In the genomic region with DNA sequence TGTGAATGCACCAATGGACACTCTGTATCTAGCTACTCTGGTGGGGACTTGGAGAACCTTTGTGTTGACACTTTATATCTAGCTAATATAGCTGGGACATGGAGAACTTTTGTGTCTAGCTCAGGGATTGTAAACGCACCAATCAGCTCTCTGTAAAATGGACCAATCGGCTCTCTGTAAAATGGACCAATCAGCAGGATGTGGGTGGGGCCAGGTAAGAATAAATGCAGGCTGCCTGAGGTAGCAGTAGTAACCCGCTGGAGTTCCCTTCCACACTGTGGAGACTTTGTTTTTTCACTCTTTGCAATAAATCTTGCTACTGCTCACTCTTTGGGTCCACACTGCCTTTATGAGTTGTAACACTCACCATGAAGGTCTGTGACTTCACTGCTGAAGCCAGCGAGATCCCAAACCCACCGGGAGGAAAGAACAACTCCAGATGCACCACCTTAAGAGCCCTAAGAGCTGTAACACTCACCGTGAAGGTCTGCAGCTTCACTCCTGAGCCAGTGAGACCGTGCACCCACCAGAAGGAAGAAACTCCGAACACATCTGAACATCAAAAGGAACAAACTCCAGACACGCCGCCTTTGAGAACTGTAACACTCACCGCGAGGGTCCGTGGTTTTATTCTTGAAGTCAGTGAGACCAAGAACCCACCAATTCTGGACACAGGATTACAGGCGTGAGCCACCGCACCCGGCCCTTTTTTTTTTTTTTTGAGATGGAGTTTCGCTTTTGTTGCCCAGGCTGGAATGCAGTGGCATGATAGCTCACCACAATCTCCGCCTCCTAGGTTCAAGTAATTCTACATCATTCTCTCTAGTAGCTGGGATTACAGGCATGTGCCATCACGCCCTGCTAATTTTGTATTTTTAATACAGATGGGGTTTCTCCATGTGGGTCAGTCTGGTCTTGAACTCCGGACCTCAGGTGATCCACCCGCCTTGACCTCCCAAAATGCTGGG, we compare ENCODE assay signal across 8 cellular contexts. TPM values are rescaled to one million over a fixed set of nuclear protein-coding genes. Genes with fewer than 3 reads are reported as not detected.
DNase-seq lines count a peak whose midpoint lies in the region; ATAC-seq and TF ChIP-seq lines count a peak whose summit lies in the region.
"Not testable (repeated sequence)": the region's sequence is repeated elsewhere in the genome, so short reads cannot be mapped to it uniquely, and the experiment has no call there.

No MANE protein-coding gene starts in this region.

- intact Hi-C loops in A673 (cut with micrococcal nuclease; ENCODE audit: unreplicated experiment); IMR-90 (cut with micrococcal nuclease); Panc1 (cut with micrococcal nuclease; ENCODE audit: unreplicated experiment); activated B cell treated with CpG ODN at 0.5 μM for 24 hours (cut with micrococcal nuclease); activated naive CD4-positive, alpha-beta T cell treated with anti-CD3 and anti-CD28 coated beads for 36 hours (cut with micrococcal nuclease): not testable (repeated sequence)

- not testable (repeated sequence) for H3K56ac ChIP-seq in IMR-90 (ENCODE audit: extremely low read depth, insufficient read depth, low read length)

- H3K36me3 Mint-ChIP-seq in activated B cell treated with CpG ODN at 0.5 μM for 24 hours (ENCODE audit: low read depth); activated naive CD4-positive, alpha-beta T cell treated with anti-CD3 and anti-CD28 coated beads for 36 hours (ENCODE audit: low read depth); central memory CD8-positive, alpha-beta T cell (ENCODE audit: insufficient read depth); memory B cell: not testable (repeated sequence)

- H3K9ac ChIP-seq in IMR-90 (ENCODE audit: low read depth, low read length); trophoblast cell (ENCODE audit: low read length): not testable (repeated sequence)

- not testable (repeated sequence) for H3K4me2 ChIP-seq in IMR-90 (ENCODE audit: low read depth, low read length); trophoblast cell (ENCODE audit: low read length)

- DNase-seq in A673 (ENCODE audit: low spot score); IMR-90; Panc1 (ENCODE audit: low read depth, low spot score); activated B cell treated with CpG ODN at 0.5 μM for 24 hours; central memory CD8-positive, alpha-beta T cell (ENCODE audit: low spot score in 2 of 2); memory B cell (ENCODE audit: low spot score in 2 of 2); trophoblast cell: not testable (repeated sequence)
- DNase-seq in activated naive CD4-positive, alpha-beta T cell treated with anti-CD3 and anti-CD28 coated beads for 36 hours: peak; percentile 24

- H2BK15ac ChIP-seq in IMR-90 (ENCODE audit: low read depth, low read length): not testable (repeated sequence)

- not testable (repeated sequence) for H3K9me3 Mint-ChIP-seq in activated B cell treated with CpG ODN at 0.5 μM for 24 hours; activated naive CD4-positive, alpha-beta T cell treated with anti-CD3 and anti-CD28 coated beads for 36 hours; central memory CD8-positive, alpha-beta T cell; memory B cell

- BruUV-seq in A673 (replicated peaks; lab: Mats Ljungman, UMichigan); IMR-90 (replicated peaks; lab: Mats Ljungman, UMichigan); Panc1 (replicated peaks; lab: Mats Ljungman, UMichigan): not testable (repeated sequence)

- H2AK5ac ChIP-seq in IMR-90 (ENCODE audit: low read depth, low read length): peak overlapping the region; percentile 58
- H2AK5ac ChIP-seq in trophoblast cell (ENCODE audit: low read length): not testable (repeated sequence)

- in situ Hi-C loops in IMR-90 (cut with MboI; ENCODE audit: low sequenced_read_pairs); Panc1 (cut with HindIII; ENCODE audit: low pct_unique_long_range_greater_than_20kb, low sequenced_read_pairs): not testable (repeated sequence)

- not testable (repeated sequence) for H3K36me3 ChIP-seq in A673 (ENCODE audit: insufficient read depth, low read length, poor library complexity, severe bottlenecking); IMR-90 (ENCODE audit: control insufficient read depth, insufficient read depth, low read length); Panc1 (ENCODE audit: control insufficient read depth, insufficient read depth, low read length); trophoblast cell (ENCODE audit: control insufficient read depth in 1 of 2, insufficient read depth in 2 of 2, low read length in 2 of 2)

- peaks cover 27% of the 10 kb centered on the region for H3K9me1 ChIP-seq in IMR-90 (ENCODE audit: insufficient read depth, low read length)

- H3K27ac ChIP-seq in A673 (ENCODE audit: low read depth, low read length, poor library complexity, severe bottlenecking): peak overlapping the region; percentile 40
- H3K27ac ChIP-seq in IMR-90 (ENCODE audit: insufficient read depth, low read length); trophoblast cell (ENCODE audit: low read depth, low read length): not testable (repeated sequence)
- peak overlapping the region; percentile 67 for H3K27ac ChIP-seq in Panc1 (ENCODE audit: low read length)

- H2AK9ac ChIP-seq in IMR-90 (replicated peaks; ENCODE audit: low read depth, low read length, poor library complexity): not testable (repeated sequence)

- not testable (repeated sequence) for H4K91ac ChIP-seq in IMR-90 (ENCODE audit: insufficient read depth, low read depth, low read length); trophoblast cell (ENCODE audit: low read depth, low read length)

- WGBS in IMR-90 (ENCODE audit: extremely low coverage in 2 of 2, insufficient read length in 1 of 2), 2 experiments: 93% methylated on average over 12 of the region's 21 CpGs; no CpG with 5 or more reads in 1 of the 2 experiments
- no CpG with 5 or more reads among the region's 21 CpGs for WGBS in trophoblast cell (ENCODE audit: extremely low coverage, insufficient coverage, insufficient read length)

- not testable (repeated sequence) for H3K79me2 ChIP-seq in trophoblast cell (ENCODE audit: control insufficient read depth, insufficient read depth, low read length, poor library complexity)

- H4K12ac ChIP-seq in trophoblast cell (ENCODE audit: low read depth, low read length): not testable (repeated sequence)

- H2BK20ac ChIP-seq in IMR-90 (ENCODE audit: low read depth, low read length): peak overlapping the region; percentile 42; the same call in 1 of the 2 replicates

- H3K4me3 ChIP-seq in A673 (ENCODE audit: low read depth, low read length, poor library complexity, severe bottlenecking): peak overlapping the region; percentile 14
- not testable (repeated sequence) for H3K4me3 ChIP-seq in IMR-90 (ENCODE audit: insufficient read depth, low read depth, low read length); trophoblast cell (ENCODE audit: low read depth, low read length)
- peak overlapping the region; percentile 26 to 59 for H3K4me3 ChIP-seq in Panc1 (ENCODE audit: low read depth in 2 of 2, low read length in 2 of 2)

- not testable (repeated sequence) for H3K4me1 ChIP-seq in A673 (ENCODE audit: insufficient read depth, low read length, poor library complexity, severe bottlenecking)
- H3K4me1 ChIP-seq in IMR-90 (ENCODE audit: control insufficient read depth, insufficient read depth, low read length) (peaks cover 26% of the 10 kb centered on the region), Panc1 (ENCODE audit: control insufficient read depth, insufficient read depth, low read length) (peaks cover 14% of the 10 kb centered on the region), trophoblast cell (ENCODE audit: control insufficient read depth in 1 of 2, insufficient read depth in 2 of 2, low read length in 2 of 2) (peaks cover 22 to 33% of the 10 kb centered on the region in 2 experiments)

- H3K4ac ChIP-seq in IMR-90 (ENCODE audit: low read depth, low read length): peak overlapping the region; percentile 79
- not testable (repeated sequence) for H3K4ac ChIP-seq in trophoblast cell (ENCODE audit: low read depth, low read length)

- H3K4me3 Mint-ChIP-seq in activated B cell treated with CpG ODN at 0.5 μM for 24 hours (peak overlapping the region; percentile 56), memory B cell (peak overlapping the region; percentile 17)
- H3K4me3 Mint-ChIP-seq in activated naive CD4-positive, alpha-beta T cell treated with anti-CD3 and anti-CD28 coated beads for 36 hours: peak overlapping the region; percentile 60
- peak overlapping the region; percentile 67 for H3K4me3 Mint-ChIP-seq in central memory CD8-positive, alpha-beta T cell

- not testable (repeated sequence) for H3K9me3 ChIP-seq in A673 (ENCODE audit: low read depth, low read length, poor library complexity, severe bottlenecking); IMR-90 (ENCODE audit: control insufficient read depth, insufficient read depth, low read length); Panc1 (ENCODE audit: control insufficient read depth, insufficient read depth, low read depth, low read length); trophoblast cell (ENCODE audit: insufficient read depth, low read depth, low read length)

- peak overlapping the region; percentile 3 for H2BK12ac ChIP-seq in trophoblast cell (ENCODE audit: low read length)

- H3K27ac Mint-ChIP-seq in activated B cell treated with CpG ODN at 0.5 μM for 24 hours; activated naive CD4-positive, alpha-beta T cell treated with anti-CD3 and anti-CD28 coated beads for 36 hours; central memory CD8-positive, alpha-beta T cell (ENCODE audit: low read depth); memory B cell: not testable (repeated sequence)

- not testable (repeated sequence) for H3K27me3 ChIP-seq in A673 (replicated peaks; ENCODE audit: insufficient read depth, low read depth, low read length, poor library complexity); IMR-90 (ENCODE audit: control insufficient read depth, insufficient read depth, low read length); Panc1 (ENCODE audit: control insufficient read depth, insufficient read depth, low read length); trophoblast cell (ENCODE audit: insufficient read depth, low read length)

- not testable (repeated sequence) for H3K4me1 Mint-ChIP-seq in activated B cell treated with CpG ODN at 0.5 μM for 24 hours; central memory CD8-positive, alpha-beta T cell; memory B cell
- H3K4me1 Mint-ChIP-seq in activated naive CD4-positive, alpha-beta T cell treated with anti-CD3 and anti-CD28 coated beads for 36 hours (ENCODE audit: low read depth): peaks cover 11% of the 10 kb centered on the region

- CTCF ChIA-PET in A673 (lab: Charles Lee) (interaction anchor here (0.6 to 0.7 kb wide), 4 partner anchors 17 to 210 kb away, joined by 4 to 7 read pairs (median 5); no protein-coding TSS in a partner anchor), IMR-90 (lab: Yijun Ruan, JAX) (interaction anchor here (0.6 to 2.7 kb wide), 2 partner anchors 34 to 71 kb away, joined by 3 to 7 read pairs; no protein-coding TSS in a partner anchor), Panc1 (lab: Charles Lee) (interaction anchor here (0.5 to 1.0 kb wide), 5 partner anchors 8 to 453 kb away, joined by 3 to 10 read pairs (median 5); no protein-coding TSS in a partner anchor), activated B cell treated with CpG ODN at 0.5 μM for 24 hours (lab: Charles Lee) (interaction anchor here (1.4 kb wide), 1 partner anchor 34 kb away, joined by 4 read pairs; no protein-coding TSS in a partner anchor)
- CTCF ChIA-PET in activated naive CD4-positive, alpha-beta T cell treated with anti-CD3 and anti-CD28 coated beads for 36 hours (lab: Charles Lee): interaction anchor here (0.7 to 1.4 kb wide), 4 partner anchors 23 to 426 kb away, joined by 3 to 4 read pairs (median 3); a partner anchor contains a TSS

- H3K27me3 Mint-ChIP-seq in activated B cell treated with CpG ODN at 0.5 μM for 24 hours; activated naive CD4-positive, alpha-beta T cell treated with anti-CD3 and anti-CD28 coated beads for 36 hours (ENCODE audit: low read depth); central memory CD8-positive, alpha-beta T cell; memory B cell: not testable (repeated sequence)

- H4K20me1 ChIP-seq in IMR-90 (ENCODE audit: insufficient read depth, low read length): not testable (repeated sequence)

- H2AFZ ChIP-seq in IMR-90 (replicated peaks; ENCODE audit: low read length, poor library complexity); trophoblast cell (ENCODE audit: insufficient read depth, low read length, poor library complexity): not testable (repeated sequence)

- not testable (repeated sequence) for H3K23ac ChIP-seq in IMR-90 (ENCODE audit: low read depth, low read length); trophoblast cell (ENCODE audit: low read length)

- H2BK5ac ChIP-seq in IMR-90 (ENCODE audit: low read depth, low read length, poor library complexity, severe bottlenecking); trophoblast cell (ENCODE audit: low read depth, low read length, poor library complexity): not testable (repeated sequence)

- ATAC-seq in IMR-90 (ENCODE audit: low read depth); Panc1; activated B cell treated with CpG ODN at 0.5 μM for 24 hours (ENCODE audit: low read depth); central memory CD8-positive, alpha-beta T cell (replicated peaks; ENCODE audit: extremely low read depth, poor library complexity, severe bottlenecking); memory B cell (ENCODE audit: low read depth): not testable (repeated sequence)

- H3K14ac ChIP-seq in IMR-90 (replicated peaks; ENCODE audit: low read depth, low read length): 0 out of 2 replicates have a peak overlapping the region, but pooled peaks have one; percentile 20
- H3K14ac ChIP-seq in trophoblast cell (ENCODE audit: low read length): not testable (repeated sequence)

- H3K79me1 ChIP-seq in IMR-90 (ENCODE audit: low read depth in 1 of 2, low read length in 2 of 2) (peaks cover 3 to 49% of the 10 kb centered on the region in 2 experiments; a peak in 3 of 4 replicates), trophoblast cell (ENCODE audit: low read length) (peaks cover 34% of the 10 kb centered on the region)

- H4K5ac ChIP-seq in IMR-90 (ENCODE audit: low read depth, low read length): not testable (repeated sequence)

- peak overlapping the region; percentile 66 for H2BK120ac ChIP-seq in IMR-90 (ENCODE audit: low read depth, low read length)
- not testable (repeated sequence) for H2BK120ac ChIP-seq in trophoblast cell (ENCODE audit: insufficient read depth, low read length, poor library complexity)

- TF ChIP-seq RAD21 in IMR-90 (IDR thresholded peaks at IDR 0.05; ENCODE audit: low read length): not testable (repeated sequence)

- H3K18ac ChIP-seq in IMR-90 (ENCODE audit: low read depth, low read length); trophoblast cell (ENCODE audit: low read length): not testable (repeated sequence)

- TF ChIP-seq POLR2A in IMR-90 (IDR thresholded peaks at IDR 0.05; ENCODE audit: low read depth, low read length): not testable (repeated sequence)

- peak overlapping the region in 1 of 2 experiments; percentile 52; a peak in 1 of 4 replicates for H4K8ac ChIP-seq in IMR-90 (ENCODE audit: low read depth in 2 of 2, low read length in 2 of 2)
- H4K8ac ChIP-seq in trophoblast cell (ENCODE audit: low read depth, low read length): not testable (repeated sequence)

- TF ChIP-seq CTCF in A673 (conservative IDR thresholded peaks at IDR 0.05; ENCODE audit: low read depth, low read length); IMR-90 (conservative IDR thresholded peaks at IDR 0.05; ENCODE audit: low read depth, low read length); Panc1 (IDR thresholded peaks at IDR 0.05); activated B cell treated with CpG ODN at 0.5 μM for 24 hours (IDR thresholded peaks at IDR 0.05): not testable (repeated sequence)

- dilution Hi-C loops in IMR-90 (cut with HindIII; ENCODE audit: low sequenced_read_pairs, unreplicated experiment): not testable (repeated sequence)

- POLR2A ChIA-PET in A673 (lab: Charles Lee; ENCODE audit: low non-redundant PET); IMR-90 (lab: Charles Lee; ENCODE audit: unreplicated experiment); Panc1 (lab: Charles Lee): not testable (repeated sequence)
- POLR2A ChIA-PET in activated B cell treated with CpG ODN at 0.5 μM for 24 hours (lab: Charles Lee): interaction anchor here (0.6 to 0.7 kb wide), 2 partner anchors 17 to 18 kb away, joined by 3 to 5 read pairs; no protein-coding TSS in a partner anchor

RNA-seq across cellular contexts. Expression of a gene that starts 22.9 kb away (rescaled TPM):
- total RNA-seq in A673 (2021) (207 and 209 TPM in 2 replicates), IMR-90 (2012; rRNA removed) (392 and 524 TPM in 2 replicates), Panc1 (2021; ENCODE audit: unreplicated experiment) (123 TPM), activated B cell treated with CpG ODN at 0.5 μM for 24 hours (98.2 and 99.8 TPM in 2 replicates)
- polyA plus RNA-seq in IMR-90 (2012; rRNA removed): 194 and 242 TPM in 2 replicates
- polyA plus RNA-seq in IMR-90 (2012; cell fraction: cytosol; rRNA removed): 181 and 264 TPM in 2 replicates
- 149 and 183 TPM in 2 replicates for polyA plus RNA-seq in IMR-90 (2012; cell fraction: nucleus; rRNA removed; ENCODE audit: low replicate concordance)
- polyA plus RNA-seq in Panc1 (2012; ENCODE audit: insufficient read length): 162 TPM
- 10 to 100 TPM; 38.0 to 44.3 TPM for total RNA-seq in activated naive CD4-positive, alpha-beta T cell treated with anti-CD3 and anti-CD28 coated beads for 36 hours
- 204 and 206 TPM in 2 replicates for polyA plus RNA-seq in trophoblast cell (2013)

Comparison
In these comparisons a context has a peak if more than half of its experiments do, and no peak if none do; other contexts are left out.
1. H3K4me3 Mint-ChIP-seq: peak in every context shown above with its lines; median percentile 67 in central memory CD8-positive, alpha-beta T cell; 60 in activated naive CD4-positive, alpha-beta T cell treated with anti-CD3 and anti-CD28 coated beads for 36 hours; 56 in activated B cell treated with CpG ODN at 0.5 μM for 24 hours; 17 in memory B cell.